ENCODE assay signal across 1 cellular context in genomic region chr1:8169364-8170058, GRCh38.
TF ChIP-seq lines count a peak whose summit lies in the region.

No MANE protein-coding gene starts in this region.

TF ChIP-seq in K562, 482 proteins besides CTCF, POLR2A, EP300 and RAD21 (continued from another document and continues in another):
- TF ChIP-seq ZBTB40 (IDR thresholded peaks at IDR 0.05) (0 out of 2 replicates have a peak, but pooled peaks have one; percentile 47), ZBTB40 (CRISPR knock-in tag; IDR thresholded peaks at IDR 0.05) (no peak), E2F6 (IDR thresholded peaks at IDR 0.05; ENCODE audit: borderline replicate concordance in 1 of 2, extremely low read depth in 1 of 2, insufficient read depth in 1 of 2, insufficient read length in 1 of 2, low read depth in 1 of 2, low read length in 1 of 2, poor library complexity in 1 of 2, severe bottlenecking in 1 of 2) (peak in 1 of 2 experiments; percentile 4), CAMTA2 (CRISPR knock-in tag; conservative IDR thresholded peaks at IDR 0.05) (no peak), ZNF780A (CRISPR knock-in tag; IDR thresholded peaks at IDR 0.05) (no peak), ZNF384 (IDR thresholded peaks at IDR 0.05; ENCODE audit: low read depth, low read length) (no peak), ZNF644 (tag; IDR thresholded peaks at IDR 0.05; ENCODE audit: low read depth) (no peak), FOXO4 (CRISPR knock-in tag; IDR thresholded peaks at IDR 0.05) (no peak), ZBTB2 (IDR thresholded peaks at IDR 0.05) (no peak), ZNF175 (CRISPR knock-in tag; IDR thresholded peaks at IDR 0.05; ENCODE audit: low read depth) (peak; percentile 70; the same call in 1 of the 2 replicates), ZNF57 (CRISPR knock-in tag; IDR thresholded peaks at IDR 0.05) (no peak), MAZ (CRISPR knock-in tag; conservative IDR thresholded peaks at IDR 0.05 in 1 of 2, IDR thresholded peaks at IDR 0.05 in 1 of 2) (0 out of 4 replicates have a peak, but pooled peaks of 1 of the 2 experiments have one; percentile 32), MGA (IDR thresholded peaks at IDR 0.05) (peak; percentile 55; the same call in 1 of the 2 replicates)
- TF ChIP-seq, protein P1, sequence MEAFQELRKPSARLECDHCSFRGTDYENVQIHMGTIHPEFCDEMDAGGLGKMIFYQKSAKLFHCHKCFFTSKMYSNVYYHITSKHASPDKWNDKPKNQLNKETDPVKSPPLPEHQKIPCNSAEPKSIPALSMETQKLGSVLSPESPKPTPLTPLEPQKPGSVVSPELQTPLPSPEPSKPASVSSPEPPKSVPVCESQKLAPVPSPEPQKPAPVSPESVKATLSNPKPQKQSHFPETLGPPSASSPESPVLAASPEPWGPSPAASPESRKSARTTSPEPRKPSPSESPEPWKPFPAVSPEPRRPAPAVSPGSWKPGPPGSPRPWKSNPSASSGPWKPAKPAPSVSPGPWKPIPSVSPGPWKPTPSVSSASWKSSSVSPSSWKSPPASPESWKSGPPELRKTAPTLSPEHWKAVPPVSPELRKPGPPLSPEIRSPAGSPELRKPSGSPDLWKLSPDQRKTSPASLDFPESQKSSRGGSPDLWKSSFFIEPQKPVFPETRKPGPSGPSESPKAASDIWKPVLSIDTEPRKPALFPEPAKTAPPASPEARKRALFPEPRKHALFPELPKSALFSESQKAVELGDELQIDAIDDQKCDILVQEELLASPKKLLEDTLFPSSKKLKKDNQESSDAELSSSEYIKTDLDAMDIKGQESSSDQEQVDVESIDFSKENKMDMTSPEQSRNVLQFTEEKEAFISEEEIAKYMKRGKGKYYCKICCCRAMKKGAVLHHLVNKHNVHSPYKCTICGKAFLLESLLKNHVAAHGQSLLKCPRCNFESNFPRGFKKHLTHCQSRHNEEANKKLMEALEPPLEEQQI (IDR thresholded peaks at IDR 0.05): no peak
- TF ChIP-seq, protein P2, sequence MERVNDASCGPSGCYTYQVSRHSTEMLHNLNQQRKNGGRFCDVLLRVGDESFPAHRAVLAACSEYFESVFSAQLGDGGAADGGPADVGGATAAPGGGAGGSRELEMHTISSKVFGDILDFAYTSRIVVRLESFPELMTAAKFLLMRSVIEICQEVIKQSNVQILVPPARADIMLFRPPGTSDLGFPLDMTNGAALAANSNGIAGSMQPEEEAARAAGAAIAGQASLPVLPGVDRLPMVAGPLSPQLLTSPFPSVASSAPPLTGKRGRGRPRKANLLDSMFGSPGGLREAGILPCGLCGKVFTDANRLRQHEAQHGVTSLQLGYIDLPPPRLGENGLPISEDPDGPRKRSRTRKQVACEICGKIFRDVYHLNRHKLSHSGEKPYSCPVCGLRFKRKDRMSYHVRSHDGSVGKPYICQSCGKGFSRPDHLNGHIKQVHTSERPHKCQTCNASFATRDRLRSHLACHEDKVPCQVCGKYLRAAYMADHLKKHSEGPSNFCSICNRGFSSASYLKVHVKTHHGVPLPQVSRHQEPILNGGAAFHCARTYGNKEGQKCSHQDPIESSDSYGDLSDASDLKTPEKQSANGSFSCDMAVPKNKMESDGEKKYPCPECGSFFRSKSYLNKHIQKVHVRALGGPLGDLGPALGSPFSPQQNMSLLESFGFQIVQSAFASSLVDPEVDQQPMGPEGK (CRISPR knock-in tag; IDR thresholded peaks at IDR 0.05; ENCODE audit: borderline replicate concordance): 0 out of 2 replicates have a peak, but pooled peaks have one; percentile 33
